1 cellular context compared by ENCODE assay signal in genomic region chr4:40848251-40848650, GRCh38.
TF ChIP-seq lines count a peak whose summit lies in the region.

No MANE protein-coding gene starts in this region.

TF ChIP-seq in IMR-90, 13 proteins besides CTCF, POLR2A, EP300 and RAD21 (continued from another document):
- TF ChIP-seq USF2 (IDR thresholded peaks at IDR 0.05; ENCODE audit: low read depth, low read length): no peak
